27 cellular contexts compared by ENCODE assay signal in genomic region chr5:37170856-37171255, GRCh38.
"Had no signal": no experiment of that assay in that cellular context is flagged by ENCODE, and none has a peak within 500 bp of the region (broad histone marks: within the 10 kb centered on the region; RNA-seq: fewer than 3 reads in every experiment).

No MANE protein-coding gene starts in this region.

- H3K4me2 ChIP-seq: neural progenitor cell, smooth muscle cell had no signal

- FAIRE-seq: urothelium cell line had no signal

- H3K27ac ChIP-seq: neural progenitor cell, ovary, parathyroid adenoma, psoas muscle, skin epidermis, spleen, stomach, thoracic aorta, thyroid gland, tibial nerve, upper lobe of left lung, vagina had no signal

- H3K27me3 ChIP-seq: neural progenitor cell, ovary, spleen, stomach, thyroid gland, tibial nerve, upper lobe of left lung, vagina had no signal

- H3K4me3 ChIP-seq: neural progenitor cell, ovary, psoas muscle, skin epidermis, smooth muscle cell, spleen, stomach, thoracic aorta, thyroid gland, tibial nerve, upper lobe of left lung, vagina had no signal

- DNase-seq: naive thymus-derived CD4-positive, alpha-beta T cell; natural killer cell; occipital lobe; ovary; posterior cingulate gyrus; psoas muscle; right cardiac atrium; spleen; stimulated activated CD4-positive, alpha-beta T cell treated with anti-CD3 and anti-CD28 coated beads, Interleukin-12 subunit alpha, Interleukin-12 subunit beta, amount 100 ng/mL, for 4 hours; stimulated activated CD4-positive, alpha-beta T cell treated with anti-CD3 and anti-CD28 coated beads, Interleukin-1b, Interleukin-23, amount 100 ng/mL, for 48 hours; stimulated activated CD4-positive, alpha-beta T cell treated with anti-CD3 and anti-CD28 coated beads, Interleukin-4, amount 100 ng/mL, for 1 hour; stimulated activated naive B cell treated with anti-CD40 and anti-IgM and Interleukin-4, amounts not matched to agents 10 μg/mL and 1 μg/mL and 100 μg/mL, for 72 hours; stimulated activated naive CD4-positive, alpha-beta T cell treated with Interleukin-2 at 50 U/mL for 16 hours; stomach; thyroid gland; trophoblast cell; upper lobe of left lung had no signal

- ATAC-seq: naive thymus-derived CD4-positive, alpha-beta T cell; natural killer cell; psoas muscle; right cardiac atrium; sciatic nerve; stimulated activated effector memory CD8-positive, alpha-beta T cell treated with anti-CD3 and anti-CD28 coated beads, Interleukin-12 subunit alpha, Interleukin-12 subunit beta, amount 100 ng/mL, for 72 hours; stimulated activated naive B cell treated with anti-CD40 and anti-IgM and Interleukin-4, amounts not matched to agents 10 μg/mL and 1 μg/mL and 100 μg/mL, for 72 hours had no signal

- H2AFZ ChIP-seq: neural progenitor cell, parathyroid adenoma had no signal

- H3K4me1 ChIP-seq: neural progenitor cell, parathyroid adenoma, psoas muscle, spleen, thyroid gland, tibial nerve, upper lobe of left lung, vagina had no signal

- H3K79me2 ChIP-seq: parathyroid adenoma had no signal

- H3K9ac ChIP-seq: neural progenitor cell, parathyroid adenoma had no signal

- H3K36me3 ChIP-seq: ovary had no signal

- H3K9me3 ChIP-seq: ovary, psoas muscle, spleen, stomach, thoracic aorta, thyroid gland, tibial nerve, upper lobe of left lung, vagina had no signal
